Comparison of ENCODE assay signal across 27 cellular contexts in genomic region chr5:41827792-41828191, GRCh38.
"Had no signal": no experiment of that assay in that cellular context is flagged by ENCODE, and none has a peak within 500 bp of the region (broad histone marks: within the 10 kb centered on the region; RNA-seq: fewer than 3 reads in every experiment).

No MANE protein-coding gene starts in this region.

- H3K27ac ChIP-seq: brain microvascular endothelial cell, coronary artery, dorsolateral prefrontal cortex, foreskin keratinocyte, gastrocnemius medialis had no signal

- H3K27me3 Mint-ChIP-seq: activated CD4-positive, alpha-beta T cell treated with anti-CD3 and anti-CD28 coated beads for 36 hours; activated CD8-positive, alpha-beta T cell treated with anti-CD3 and anti-CD28 coated beads for 36 hours; activated naive CD8-positive, alpha-beta T cell; central memory CD8-positive, alpha-beta T cell; dendritic cell treated with granulocyte-macrophage colony-stimulating factor and Interleukin-4, amounts not matched to agents 40 ng/mL and 50 ng/mL, for 4 days had no signal

- H3K9me3 ChIP-seq: gastrocnemius medialis had no signal

- H3K4me3 Mint-ChIP-seq: activated CD4-positive, alpha-beta T cell treated with anti-CD3 and anti-CD28 coated beads for 36 hours; activated CD8-positive, alpha-beta T cell treated with anti-CD3 and anti-CD28 coated beads for 36 hours; activated naive CD4-positive, alpha-beta T cell treated with anti-CD3 and anti-CD28 coated beads for 36 hours; activated naive CD8-positive, alpha-beta T cell; activated T-cell treated with anti-CD3 and anti-CD28 coated beads, Interleukin-2, amount 50 U/mL, for 4 hours; central memory CD8-positive, alpha-beta T cell; dendritic cell treated with granulocyte-macrophage colony-stimulating factor and Interleukin-4, amounts not matched to agents 40 ng/mL and 50 ng/mL, for 4 days; endodermal cell had no signal

- H3K4me1 Mint-ChIP-seq: endodermal cell had no signal

- H3K4me3 ChIP-seq: coronary artery, dorsolateral prefrontal cortex, gastrocnemius medialis had no signal

- H3K9me3 Mint-ChIP-seq: activated CD8-positive, alpha-beta T cell treated with anti-CD3 and anti-CD28 coated beads for 36 hours; activated naive CD4-positive, alpha-beta T cell treated with anti-CD3 and anti-CD28 coated beads for 36 hours; activated T-cell treated with anti-CD3 and anti-CD28 coated beads, Interleukin-2, amount 50 U/mL, for 4 hours; central memory CD8-positive, alpha-beta T cell; dendritic cell treated with granulocyte-macrophage colony-stimulating factor and Interleukin-4, amounts not matched to agents 40 ng/mL and 50 ng/mL, for 4 days; endodermal cell had no signal

- H3K27me3 ChIP-seq: brain microvascular endothelial cell, dorsolateral prefrontal cortex, foreskin keratinocyte, gastrocnemius medialis had no signal

- H3K27ac Mint-ChIP-seq: activated CD4-positive, alpha-beta T cell treated with anti-CD3 and anti-CD28 coated beads for 36 hours; activated CD8-positive, alpha-beta T cell treated with anti-CD3 and anti-CD28 coated beads for 36 hours; activated naive CD4-positive, alpha-beta T cell treated with anti-CD3 and anti-CD28 coated beads for 36 hours; activated naive CD8-positive, alpha-beta T cell; activated T-helper 2 cell treated with anti-CD3 and anti-CD28 coated beads, Interferon-gamma antibody, Interleukin-2, Interleukin-4, amounts not matched to agents 10 μg/mL and 5 μg/mL and 100 μg/mL, durations not matched to agents 14 hours and 24 hours and 36 hours; dendritic cell treated with granulocyte-macrophage colony-stimulating factor and Interleukin-4, amounts not matched to agents 40 ng/mL and 50 ng/mL, for 4 days; endodermal cell had no signal

- H3K36me3 ChIP-seq: brain microvascular endothelial cell had no signal

- H3K4me1 ChIP-seq: foreskin keratinocyte, gastrocnemius medialis had no signal

- ATAC-seq: activated CD4-positive, alpha-beta T cell treated with anti-CD3 and anti-CD28 coated beads for 36 hours; activated CD8-positive, alpha-beta T cell treated with anti-CD3 and anti-CD28 coated beads for 36 hours; activated T-cell treated with anti-CD3 and anti-CD28 coated beads, Interleukin-2, amount 50 U/mL, for 4 hours; esophagus mucosa; foreskin keratinocyte; gastrocnemius medialis had no signal

- DNase-seq: activated CD4-positive, alpha-beta T cell treated with anti-CD3 and anti-CD28 coated beads for 36 hours; activated CD4-positive, alpha-beta T cell treated with anti-CD3 and anti-CD28 coated beads, Interleukin-2, amount 50 U/mL, for 1 hour; activated CD4-positive, alpha-beta T cell treated with anti-CD3 and anti-CD28 coated beads, Interleukin-2, amount 50 U/mL, for 48 hours; activated CD4-positive, CD25-positive, alpha-beta regulatory T cell; activated CD4-positive, CD25-positive, alpha-beta regulatory T cell treated with anti-CD3 and anti-CD28 coated beads, Interleukin-2, amount 50 U/mL, for 72 hours; activated CD8-positive, alpha-beta memory T cell treated with anti-CD3 and anti-CD28 coated beads for 24 hours; activated CD8-positive, alpha-beta T cell treated with anti-CD3 and anti-CD28 coated beads for 36 hours; activated effector memory CD4-positive, alpha-beta T cell treated with anti-CD3 and anti-CD28 coated beads, Interleukin-2, amount 50 U/mL, for 16 hours; activated naive CD4-positive, alpha-beta T cell treated with anti-CD3 and anti-CD28 coated beads for 36 hours; activated T-cell treated with anti-CD3 and anti-CD28 coated beads, Interleukin-2, amount 50 U/mL, for 4 hours; amniotic stem cell; anterior cingulate cortex; brain microvascular endothelial cell; dorsolateral prefrontal cortex; effector memory CD4-positive, alpha-beta T cell; endodermal cell; foreskin keratinocyte; gastrocnemius medialis; glutamatergic neuron; T-helper 1 cell; T-helper 2 cell had no signal
